ENCODE assay signal across 1 cellular context in genomic region chrX:44927398-44927797, GRCh38.
TF ChIP-seq lines count a peak whose summit lies in the region.

No MANE protein-coding gene starts in this region.

TF ChIP-seq in HepG2, 621 proteins besides CTCF, POLR2A, EP300 and RAD21 (continued from another document):
- TF ChIP-seq TFAP4 (IDR thresholded peaks at IDR 0.05; ENCODE audit: borderline replicate concordance, low read depth) (0 out of 2 replicates have a peak, but pooled peaks have one; percentile 28), POGZ (CRISPR knock-in tag; IDR thresholded peaks at IDR 0.05) (0 out of 2 replicates have a peak, but pooled peaks have one; percentile 18), ZNF644 (CRISPR knock-in tag; IDR thresholded peaks at IDR 0.05; ENCODE audit: low read depth) (no peak), NR3C1 (CRISPR knock-in tag; IDR thresholded peaks at IDR 0.05) (no peak), ETS1 (CRISPR knock-in tag; IDR thresholded peaks at IDR 0.05) (no peak), HNRNPH1 (optimal IDR thresholded peaks at IDR 0.05; ENCODE audit: low read depth, low read length) (no peak), HIVEP1 (CRISPR knock-in tag; IDR thresholded peaks at IDR 0.05) (no peak), ZNF678 (CRISPR knock-in tag; IDR thresholded peaks at IDR 0.05) (no peak), ELF4 (CRISPR knock-in tag; IDR thresholded peaks at IDR 0.05; ENCODE audit: borderline replicate concordance) (no peak), TCF12 (IDR thresholded peaks at IDR 0.05) (no peak), TCF12 (CRISPR knock-in tag; IDR thresholded peaks at IDR 0.05) (no peak), MLLT10 (CRISPR knock-in tag; IDR thresholded peaks at IDR 0.05) (no peak), PRDM10 (CRISPR knock-in tag; IDR thresholded peaks at IDR 0.05; ENCODE audit: low read depth) (no peak), HNF4A (CRISPR knock-in tag; IDR thresholded peaks at IDR 0.05) (peak; percentile 64), ZKSCAN5 (CRISPR knock-in tag; IDR thresholded peaks at IDR 0.05) (no peak), MYPOP (CRISPR knock-in tag; IDR thresholded peaks at IDR 0.05) (no peak), ZNF569 (CRISPR knock-in tag; IDR thresholded peaks at IDR 0.05; ENCODE audit: borderline replicate concordance) (no peak), PAXIP1 (CRISPR knock-in tag; conservative IDR thresholded peaks at IDR 0.05) (no peak), FOXM1 (CRISPR knock-in tag; IDR thresholded peaks at IDR 0.05) (no peak), PHF8 (CRISPR knock-in tag; IDR thresholded peaks at IDR 0.05) (no peak), SALL1 (CRISPR knock-in tag; IDR thresholded peaks at IDR 0.05) (peak; percentile 25; the same call in 1 of the 2 replicates), ZC3H13 (CRISPR knock-in tag; IDR thresholded peaks at IDR 0.05) (no peak)
- TF ChIP-seq, protein P1, sequence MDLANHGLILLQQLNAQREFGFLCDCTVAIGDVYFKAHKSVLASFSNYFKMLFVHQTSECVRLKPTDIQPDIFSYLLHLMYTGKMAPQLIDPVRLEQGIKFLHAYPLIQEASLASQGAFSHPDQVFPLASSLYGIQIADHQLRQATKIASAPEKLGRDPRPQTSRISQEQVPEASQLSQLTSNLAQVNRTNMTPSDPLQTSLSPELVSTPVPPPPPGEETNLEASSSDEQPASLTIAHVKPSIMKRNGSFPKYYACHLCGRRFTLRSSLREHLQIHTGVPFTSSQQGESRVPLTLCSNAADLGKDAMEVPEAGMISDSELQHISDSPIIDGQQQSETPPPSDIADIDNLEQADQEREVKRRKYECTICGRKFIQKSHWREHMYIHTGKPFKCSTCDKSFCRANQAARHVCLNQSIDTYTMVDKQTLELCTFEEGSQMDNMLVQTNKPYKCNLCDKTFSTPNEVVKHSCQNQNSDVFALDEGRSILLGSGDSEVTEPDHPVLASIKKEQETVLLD (CRISPR knock-in tag; IDR thresholded peaks at IDR 0.05; ENCODE audit: low read depth) = no peak
- TF ChIP-seq, protein P2, sequence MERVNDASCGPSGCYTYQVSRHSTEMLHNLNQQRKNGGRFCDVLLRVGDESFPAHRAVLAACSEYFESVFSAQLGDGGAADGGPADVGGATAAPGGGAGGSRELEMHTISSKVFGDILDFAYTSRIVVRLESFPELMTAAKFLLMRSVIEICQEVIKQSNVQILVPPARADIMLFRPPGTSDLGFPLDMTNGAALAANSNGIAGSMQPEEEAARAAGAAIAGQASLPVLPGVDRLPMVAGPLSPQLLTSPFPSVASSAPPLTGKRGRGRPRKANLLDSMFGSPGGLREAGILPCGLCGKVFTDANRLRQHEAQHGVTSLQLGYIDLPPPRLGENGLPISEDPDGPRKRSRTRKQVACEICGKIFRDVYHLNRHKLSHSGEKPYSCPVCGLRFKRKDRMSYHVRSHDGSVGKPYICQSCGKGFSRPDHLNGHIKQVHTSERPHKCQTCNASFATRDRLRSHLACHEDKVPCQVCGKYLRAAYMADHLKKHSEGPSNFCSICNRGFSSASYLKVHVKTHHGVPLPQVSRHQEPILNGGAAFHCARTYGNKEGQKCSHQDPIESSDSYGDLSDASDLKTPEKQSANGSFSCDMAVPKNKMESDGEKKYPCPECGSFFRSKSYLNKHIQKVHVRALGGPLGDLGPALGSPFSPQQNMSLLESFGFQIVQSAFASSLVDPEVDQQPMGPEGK (CRISPR knock-in tag; IDR thresholded peaks at IDR 0.05) = no peak
- TF ChIP-seq, protein P3, sequence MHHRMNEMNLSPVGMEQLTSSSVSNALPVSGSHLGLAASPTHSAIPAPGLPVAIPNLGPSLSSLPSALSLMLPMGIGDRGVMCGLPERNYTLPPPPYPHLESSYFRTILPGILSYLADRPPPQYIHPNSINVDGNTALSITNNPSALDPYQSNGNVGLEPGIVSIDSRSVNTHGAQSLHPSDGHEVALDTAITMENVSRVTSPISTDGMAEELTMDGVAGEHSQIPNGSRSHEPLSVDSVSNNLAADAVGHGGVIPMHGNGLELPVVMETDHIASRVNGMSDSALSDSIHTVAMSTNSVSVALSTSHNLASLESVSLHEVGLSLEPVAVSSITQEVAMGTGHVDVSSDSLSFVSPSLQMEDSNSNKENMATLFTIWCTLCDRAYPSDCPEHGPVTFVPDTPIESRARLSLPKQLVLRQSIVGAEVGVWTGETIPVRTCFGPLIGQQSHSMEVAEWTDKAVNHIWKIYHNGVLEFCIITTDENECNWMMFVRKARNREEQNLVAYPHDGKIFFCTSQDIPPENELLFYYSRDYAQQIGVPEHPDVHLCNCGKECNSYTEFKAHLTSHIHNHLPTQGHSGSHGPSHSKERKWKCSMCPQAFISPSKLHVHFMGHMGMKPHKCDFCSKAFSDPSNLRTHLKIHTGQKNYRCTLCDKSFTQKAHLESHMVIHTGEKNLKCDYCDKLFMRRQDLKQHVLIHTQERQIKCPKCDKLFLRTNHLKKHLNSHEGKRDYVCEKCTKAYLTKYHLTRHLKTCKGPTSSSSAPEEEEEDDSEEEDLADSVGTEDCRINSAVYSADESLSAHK (CRISPR knock-in tag; IDR thresholded peaks at IDR 0.05; ENCODE audit: borderline replicate concordance) = no peak
- TF ChIP-seq, protein P4, sequence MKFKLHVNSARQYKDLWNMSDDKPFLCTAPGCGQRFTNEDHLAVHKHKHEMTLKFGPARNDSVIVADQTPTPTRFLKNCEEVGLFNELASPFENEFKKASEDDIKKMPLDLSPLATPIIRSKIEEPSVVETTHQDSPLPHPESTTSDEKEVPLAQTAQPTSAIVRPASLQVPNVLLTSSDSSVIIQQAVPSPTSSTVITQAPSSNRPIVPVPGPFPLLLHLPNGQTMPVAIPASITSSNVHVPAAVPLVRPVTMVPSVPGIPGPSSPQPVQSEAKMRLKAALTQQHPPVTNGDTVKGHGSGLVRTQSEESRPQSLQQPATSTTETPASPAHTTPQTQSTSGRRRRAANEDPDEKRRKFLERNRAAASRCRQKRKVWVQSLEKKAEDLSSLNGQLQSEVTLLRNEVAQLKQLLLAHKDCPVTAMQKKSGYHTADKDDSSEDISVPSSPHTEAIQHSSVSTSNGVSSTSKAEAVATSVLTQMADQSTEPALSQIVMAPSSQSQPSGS (CRISPR knock-in tag; IDR thresholded peaks at IDR 0.05) = no peak
TF ChIP-seq in HepG2: peak in this region for 4.
